ENCODE assay signal across 22 cellular contexts in genomic region chr14:75372260-75372659, GRCh38. TPM values are rescaled to one million over a fixed set of nuclear protein-coding genes. Genes with fewer than 3 reads are reported as not detected.
A peak's percentile ranks its signal among the peaks of the same experiment; 100 is the strongest.
DNase-seq lines count a peak whose midpoint lies in the region; ATAC-seq, FAIRE-seq and TF ChIP-seq lines count a peak whose summit lies in the region.
"Had no signal": no experiment of that assay in that cellular context is flagged by ENCODE, and none has a peak within 500 bp of the region (broad histone marks: within the 10 kb centered on the region; RNA-seq: fewer than 3 reads in every experiment).

No MANE protein-coding gene starts in this region.

- TF ChIP-seq RAD21 in liver (IDR thresholded peaks at IDR 0.05) = no peak
- TF ChIP-seq RAD21 in HepG2 (CRISPR knock-in tag; IDR thresholded peaks at IDR 0.05) = no peak

- TF ChIP-seq POLR2A in HepG2 (IDR thresholded peaks at IDR 0.05; ENCODE audit: insufficient read depth in 1 of 2, low read depth in 2 of 2, low read length in 2 of 2) (no peak), esophagus muscularis mucosa (IDR thresholded peaks at IDR 0.05; ENCODE audit: low read depth) (no peak)

- no peaks in the 10 kb centered on the region for H3K4me1 Mint-ChIP-seq in effector memory CD8-positive, alpha-beta T cell (ENCODE audit: low read depth in 2 of 2)
- H3K4me1 Mint-ChIP-seq: activated naive CD8-positive, alpha-beta T cell treated with anti-CD3 and anti-CD28 coated beads, Interleukin-2, amount 10 ng/mL, durations not matched to agents 7 days and 5 days; stimulated activated naive CD8-positive, alpha-beta T cell treated with anti-CD3 and anti-CD28 coated beads, Interleukin-15, amount 100 ng/mL, for 72 hours had no signal

- no peaks in the 10 kb centered on the region for H3K27me3 ChIP-seq in liver (ENCODE audit: control insufficient read depth in 4 of 4, insufficient read depth in 4 of 4, low read length in 3 of 4)
- H3K27me3 ChIP-seq in HepG2 (ENCODE audit: control insufficient read depth in 1 of 2, insufficient read depth in 2 of 2, low read length in 2 of 2) = peaks cover 0 to 2% of the 10 kb centered on the region in 2 experiments; a peak in 1 of 5 replicates
- H3K27me3 ChIP-seq in esophagus muscularis mucosa = no peaks in the 10 kb centered on the region
- H3K27me3 ChIP-seq: ovary, uterus had no signal

- POLR2A ChIA-PET in HepG2 (lab: Yijun Ruan, JAX) = no interaction called here

- no peak overlapping the region for H3K4me3 Mint-ChIP-seq in effector memory CD8-positive, alpha-beta T cell
- H3K4me3 Mint-ChIP-seq: activated naive CD8-positive, alpha-beta T cell treated with anti-CD3 and anti-CD28 coated beads, Interleukin-2, amount 10 ng/mL, durations not matched to agents 7 days and 5 days; CD14-positive monocyte; stimulated activated naive CD8-positive, alpha-beta T cell treated with anti-CD3 and anti-CD28 coated beads, Interleukin-15, amount 100 ng/mL, for 72 hours had no signal

- no peaks in the 10 kb centered on the region for H3K79me2 ChIP-seq in HepG2 (ENCODE audit: insufficient read depth, low read length)

- no peak overlapping the region for H2AFZ ChIP-seq in HepG2 (ENCODE audit: low read length)
- H2AFZ ChIP-seq: PC-9 had no signal

- no peaks in the 10 kb centered on the region for H4K20me1 ChIP-seq in HepG2 (ENCODE audit: insufficient read depth, low read length)

- H3K9me3 ChIP-seq in liver (ENCODE audit: control insufficient read depth in 4 of 4, low read length in 3 of 4) = peaks cover 0 to 1% (median 0%) of the 10 kb centered on the region in 4 donors
- no peaks in the 10 kb centered on the region for H3K9me3 ChIP-seq in HepG2 (ENCODE audit: low read length)
- H3K9me3 ChIP-seq in esophagus muscularis mucosa = no peaks in the 10 kb centered on the region
- H3K9me3 ChIP-seq: lower lobe of right lung, ovary, uterus had no signal

- TF ChIP-seq EP300 in HepG2 (IDR thresholded peaks at IDR 0.05; ENCODE audit: low read depth in 2 of 2, low read length in 2 of 2) = no peak
- no peak for TF ChIP-seq EP300 in HepG2 (CRISPR knock-in tag; IDR thresholded peaks at IDR 0.05; ENCODE audit: borderline replicate concordance)
- TF ChIP-seq EP300 in esophagus muscularis mucosa (IDR thresholded peaks at IDR 0.05) = no peak

- no peak for FAIRE-seq in HepG2 (lab: Jason Lieb, UNC)

- peaks cover 35 to 51% of the 10 kb centered on the region in 2 donors for H3K27me3 Mint-ChIP-seq in effector memory CD8-positive, alpha-beta T cell
- H3K27me3 Mint-ChIP-seq: stimulated activated naive CD8-positive, alpha-beta T cell treated with anti-CD3 and anti-CD28 coated beads, Interleukin-15, amount 100 ng/mL, for 72 hours had no signal

- in situ Hi-C loops in HepG2 (cut with HindIII; ENCODE audit: extremely low pct_ligation_motif_present, low pct_unique_long_range_greater_than_20kb) = no loop called here

- no peaks in the 10 kb centered on the region for H3K9me3 Mint-ChIP-seq in effector memory CD8-positive, alpha-beta T cell
- H3K9me3 Mint-ChIP-seq: stimulated activated naive CD8-positive, alpha-beta T cell treated with anti-CD3 and anti-CD28 coated beads, Interleukin-15, amount 100 ng/mL, for 72 hours had no signal

- H3K4me2 ChIP-seq in HepG2 (ENCODE audit: low read depth, low read length) = no peak overlapping the region
- H3K4me2 ChIP-seq: PC-9 had no signal

- WGBS in liver = 65% methylated on average over 5 of the region's 5 CpGs
- WGBS in HepG2 (ENCODE audit: low lambda C conversion rate) = 47% methylated on average over 5 of the region's 5 CpGs
- 42% methylated on average over 5 of the region's 5 CpGs for WGBS in esophagus muscularis mucosa

- H3K4me1 ChIP-seq in liver (ENCODE audit: control insufficient read depth in 4 of 4, insufficient read depth in 4 of 4, low read length in 3 of 4) (no peaks in the 10 kb centered on the region), HepG2 (ENCODE audit: insufficient read depth, low read length) (no peaks in the 10 kb centered on the region), esophagus muscularis mucosa (peaks cover 0 to 7% (median 5%) of the 10 kb centered on the region in 4 donors)
- H3K4me1 ChIP-seq: lower lobe of right lung, uterus had no signal

- BruUV-seq in HepG2 (replicated peaks; lab: Mats Ljungman, UMichigan) = no TSS peak

- H3K4me3 ChIP-seq in liver (ENCODE audit: low read depth in 1 of 3, low read length in 3 of 3) = no peak overlapping the region
- H3K4me3 ChIP-seq in HepG2 (replicated peaks in 1 of 3; ENCODE audit: insufficient read depth in 1 of 3, low read depth in 2 of 3, low read length in 3 of 3) = no peak overlapping the region
- H3K4me3 ChIP-seq in esophagus muscularis mucosa = no peak overlapping the region
- H3K4me3 ChIP-seq: lower lobe of right lung, ovary, PC-9, skin epidermis, uterus had no signal

- ATAC-seq in HepG2 (no peak), HG02973 (IDR thresholded peaks at IDR 0.05; ENCODE audit: unreplicated experiment) (no peak), GM21717 (IDR thresholded peaks at IDR 0.05; ENCODE audit: unreplicated experiment) (no peak), HG02870 (IDR thresholded peaks at IDR 0.05; ENCODE audit: unreplicated experiment) (no peak)
- ATAC-seq in effector memory CD8-positive, alpha-beta T cell (replicated peaks) = no peak
- ATAC-seq: lower lobe of right lung; stimulated activated naive CD8-positive, alpha-beta T cell treated with anti-CD3 and anti-CD28 coated beads, Interleukin-15, amount 100 ng/mL, for 72 hours had no signal

- no peak overlapping the region for H3K27ac Mint-ChIP-seq in effector memory CD8-positive, alpha-beta T cell
- H3K27ac Mint-ChIP-seq: activated naive CD8-positive, alpha-beta T cell treated with anti-CD3 and anti-CD28 coated beads, Interleukin-2, amount 10 ng/mL, durations not matched to agents 7 days and 5 days; stimulated activated naive CD8-positive, alpha-beta T cell treated with anti-CD3 and anti-CD28 coated beads, Interleukin-15, amount 100 ng/mL, for 72 hours had no signal

- intact Hi-C loops in HepG2 (cut with micrococcal nuclease; ENCODE audit: unreplicated experiment) = no loop called here
- intact Hi-C loops in esophagus muscularis mucosa (cut with DNase I) = no loop called here

- no peak overlapping the region for H3K9ac ChIP-seq in liver (ENCODE audit: low read depth in 1 of 2, low read length in 2 of 2)
- H3K9ac ChIP-seq in HepG2 (ENCODE audit: insufficient read depth, low read depth, low read length) = no peak overlapping the region

- TF ChIP-seq CTCF in liver (IDR thresholded peaks at IDR 0.05; ENCODE audit: low read depth, low read length, missing input control) (no peak), HepG2 (CRISPR knock-in tag; IDR thresholded peaks at IDR 0.05) (no peak), esophagus muscularis mucosa (IDR thresholded peaks at IDR 0.05) (no peak)

- H3K36me3 Mint-ChIP-seq in effector memory CD8-positive, alpha-beta T cell (ENCODE audit: insufficient read depth) = peaks cover 3% of the 10 kb centered on the region
- H3K36me3 Mint-ChIP-seq: activated naive CD8-positive, alpha-beta T cell treated with anti-CD3 and anti-CD28 coated beads, Interleukin-2, amount 10 ng/mL, durations not matched to agents 7 days and 5 days had no signal

- DNase-seq in HepG2 (ENCODE audit: low spot score) (no peak), esophagus muscularis mucosa (ENCODE audit: extremely low spot score) (peak; percentile 26), myocyte (ENCODE audit: low read depth) (peak; percentile 23)
- no peak for DNase-seq in effector memory CD8-positive, alpha-beta T cell
- DNase-seq: activated CD4-positive, CD25-positive, alpha-beta regulatory T cell treated with anti-CD3 and anti-CD28 coated beads, Interleukin-2, amount 50 U/mL, for 72 hours; activated naive CD8-positive, alpha-beta T cell treated with anti-CD3 and anti-CD28 coated beads, Interleukin-2, amount 10 ng/mL, durations not matched to agents 7 days and 5 days; lower lobe of right lung; MV-4-11; NCI-H187; NCI-H226; NCI-H82; ovary; PC-9; stimulated activated naive CD8-positive, alpha-beta T cell treated with anti-CD3 and anti-CD28 coated beads, Interleukin-15, amount 100 ng/mL, for 72 hours; uterus had no signal

- H3K36me3 ChIP-seq in liver (ENCODE audit: control insufficient read depth in 4 of 4, insufficient read depth in 3 of 4, low read depth in 1 of 4, low read length in 3 of 4) (no peaks in the 10 kb centered on the region), HepG2 (replicated peaks in 1 of 2; ENCODE audit: control insufficient read depth in 1 of 2, insufficient read depth in 2 of 2, low read length in 2 of 2) (no peaks in the 10 kb centered on the region), esophagus muscularis mucosa (no peaks in the 10 kb centered on the region)
- H3K36me3 ChIP-seq: lower lobe of right lung, ovary, uterus had no signal

- no peak overlapping the region for H3K27ac ChIP-seq in liver (ENCODE audit: low read depth in 1 of 2, low read length in 2 of 2)
- no peak overlapping the region for H3K27ac ChIP-seq in HepG2 (ENCODE audit: extremely low read length, insufficient read depth, low read length)
- no peak overlapping the region for H3K27ac ChIP-seq in esophagus muscularis mucosa (replicated peaks in 1 of 4)
- H3K27ac ChIP-seq: HL-60, lower lobe of right lung, ovary, PC-9, skin epidermis, uterus had no signal

- CTCF ChIA-PET in HepG2 (lab: Yijun Ruan, JAX; ENCODE audit: low intra/inter-chr PET ratio, low total read pairs) = no interaction called here

RNA-seq across cellular contexts. Expression of gene JDP2, which starts 55.6 kb away (rescaled TPM):
- 10 to 100 TPM in 1 of 2 donors, 1 to 10 TPM in 1; 8.6 to 14.6 TPM for total RNA-seq in liver
- polyA plus RNA-seq in liver = 1 to 10 TPM; 2.4 to 8.8 TPM
- total RNA-seq in HepG2 (2016; rRNA removed; fragmentation: Illumina TruSeq; extraction: Trizol) = 7.7 and 8.9 TPM in 2 replicates
- 10.3 and 11.0 TPM in 2 replicates for total RNA-seq in HepG2 (2016; cell fraction: cytosol; rRNA removed; fragmentation: Illumina TruSeq; extraction: Trizol; ENCODE audit: low read depth)
- total RNA-seq in HepG2 (2016; cell fraction: insoluble cytoplasmic fraction; rRNA removed; fragmentation: Illumina TruSeq; extraction: Trizol) = 6.0 and 9.8 TPM in 2 replicates
- 19.5 and 19.7 TPM in 2 replicates for total RNA-seq in HepG2 (2016; cell fraction: membrane; rRNA removed; fragmentation: Illumina TruSeq; extraction: Trizol)
- 3.2 and 3.9 TPM in 2 replicates for total RNA-seq in HepG2 (2016; cell fraction: nucleus; rRNA removed; fragmentation: Illumina TruSeq; extraction: Trizol)
- polyA plus RNA-seq in HepG2 (2011; rRNA removed) = 8.0 and 9.0 TPM in 2 replicates
- 8.4 and 10.0 TPM in 2 replicates for polyA plus RNA-seq in HepG2 (2011; cell fraction: cytosol; rRNA removed)
- 10.7 and 11.2 TPM in 2 replicates for polyA plus RNA-seq in HepG2 (2011; cell fraction: nucleus; rRNA removed)
- 6.3 and 12.0 TPM in 2 replicates for polyA plus RNA-seq in HepG2 (2012)
- polyA plus RNA-seq in HepG2 (2016; cell fraction: cytosol; fragmentation: Illumina TruSeq; extraction: Trizol; ENCODE audit: low read depth) = 11.6 and 14.1 TPM in 2 replicates
- 8.9 and 10.0 TPM in 2 replicates for polyA plus RNA-seq in HepG2 (2016; cell fraction: insoluble cytoplasmic fraction; fragmentation: Illumina TruSeq; extraction: Trizol; ENCODE audit: low read depth)
- polyA plus RNA-seq in HepG2 (2016; cell fraction: membrane; fragmentation: Illumina TruSeq; extraction: Trizol; ENCODE audit: low read depth) = 19.2 and 20.7 TPM in 2 replicates
- polyA plus RNA-seq in HepG2 (2016; cell fraction: nucleus; fragmentation: Illumina TruSeq; extraction: Trizol; ENCODE audit: insufficient read depth, low read depth) = 8.8 and 10.0 TPM in 2 replicates
- 4.9 and 11.8 TPM in 2 replicates for polyA minus RNA-seq in HepG2 (2011; rRNA and poly(A)+ RNA removed; ENCODE audit: low replicate concordance)
- 5.5 and 5.9 TPM in 2 replicates for polyA minus RNA-seq in HepG2 (2011; cell fraction: cytosol; rRNA and poly(A)+ RNA removed)
- 10.7 and 11.3 TPM in 2 replicates for polyA minus RNA-seq in HepG2 (2011; cell fraction: nucleus; rRNA and poly(A)+ RNA removed)
- 10 to 100 TPM; 50.5 to 94.5 (median 78.3) TPM for total RNA-seq in esophagus muscularis mucosa
- total RNA-seq in myocyte = 44.4 and 61.9 TPM in 2 replicates
- 108 TPM for polyA plus RNA-seq in myocyte (2012)

Comparison
In these comparisons a context has a peak if more than half of its experiments do, and no peak if none do; other contexts are left out.
1. DNase-seq: peak in esophagus muscularis mucosa (single experiment) and myocyte (single experiment); none in HepG2 (single experiment) and effector memory CD8-positive, alpha-beta T cell (0 of 3).